ENCODE assay signal across 15 cellular contexts in genomic region chr5:74275204-74275992, GRCh38.
DNase-seq lines count a peak whose midpoint lies in the region; ATAC-seq and TF ChIP-seq lines count a peak whose summit lies in the region.
"Had no signal": no experiment of that assay in that cellular context is flagged by ENCODE, and none has a peak within 500 bp of the region (broad histone marks: within the 10 kb centered on the region; RNA-seq: fewer than 3 reads in every experiment).

No MANE protein-coding gene starts in this region.

- no peaks in the 10 kb centered on the region for H3K36me3 ChIP-seq in BJ (ENCODE audit: control insufficient read depth, insufficient read depth, low read length)
- H3K36me3 ChIP-seq in neutrophil: no peaks in the 10 kb centered on the region
- no peaks in the 10 kb centered on the region for H3K36me3 ChIP-seq in MG63
- no peaks in the 10 kb centered on the region for H3K36me3 ChIP-seq in endodermal cell (ENCODE audit: control insufficient read depth, insufficient read depth, low read length)
- H3K36me3 ChIP-seq: BLaER1, tibial artery had no signal

- 78 to 94% methylated on average over 3 to 7 of the region's 7 CpGs for WGBS in endodermal cell (ENCODE audit: insufficient coverage in 1 of 2, insufficient read length in 1 of 2), 2 experiments

- no peaks in the 10 kb centered on the region for H3K36me3 Mint-ChIP-seq in endodermal cell (ENCODE audit: low read depth)
- H3K36me3 Mint-ChIP-seq: immature natural killer cell had no signal

- H3K9me3 ChIP-seq in neutrophil: no peaks in the 10 kb centered on the region
- no peaks in the 10 kb centered on the region for H3K9me3 ChIP-seq in MG63
- no peaks in the 10 kb centered on the region for H3K9me3 ChIP-seq in endodermal cell (ENCODE audit: control insufficient read depth, low read length)
- H3K9me3 ChIP-seq: BLaER1, tibial artery had no signal

- POLR2A ChIA-PET in BJ (lab: Charles Lee): no interaction called here

- H3K9me3 Mint-ChIP-seq in endodermal cell: no peaks in the 10 kb centered on the region
- H3K9me3 Mint-ChIP-seq: GM23338, immature natural killer cell had no signal

- CTCF ChIA-PET in BJ (lab: Yijun Ruan, JAX): interaction anchor here (0.9 to 1.2 kb wide), 2 partner anchors 10 to 366 kb away, joined by 3 to 5 read pairs; no protein-coding TSS in a partner anchor

- H3K27ac ChIP-seq in neutrophil (peak overlapping the region; percentile 76), endodermal cell (ENCODE audit: low read depth, low read length) (no peak overlapping the region)
- H3K27ac ChIP-seq: BLaER1, parathyroid adenoma, tibial artery had no signal

- no peaks in the 10 kb centered on the region for H3K27me3 ChIP-seq in BJ (ENCODE audit: control insufficient read depth, insufficient read depth, low read length)
- peaks cover 4% of the 10 kb centered on the region for H3K27me3 ChIP-seq in neutrophil
- no peaks in the 10 kb centered on the region for H3K27me3 ChIP-seq in MG63
- H3K27me3 ChIP-seq in endodermal cell (ENCODE audit: control insufficient read depth, insufficient read depth, low read length, poor library complexity, severe bottlenecking): peaks cover 20% of the 10 kb centered on the region
- H3K27me3 ChIP-seq: BLaER1, tibial artery had no signal

- no peak overlapping the region for H3K4me3 Mint-ChIP-seq in endodermal cell
- H3K4me3 Mint-ChIP-seq: GM23338, immature natural killer cell had no signal

- peaks cover 36% of the 10 kb centered on the region in 2 experiments for H3K4me1 ChIP-seq in neutrophil (ENCODE audit: control insufficient read depth in 1 of 2, insufficient read depth in 1 of 2, low read depth in 1 of 2, low read length in 1 of 2)
- H3K4me1 ChIP-seq in endodermal cell (ENCODE audit: control insufficient read depth, insufficient read depth, low read length): no peaks in the 10 kb centered on the region
- H3K4me1 ChIP-seq: BLaER1, parathyroid adenoma, tibial artery had no signal

- no peak overlapping the region for H3K9ac ChIP-seq in endodermal cell (ENCODE audit: extremely low read depth, low read length, poor library complexity, severe bottlenecking)
- H3K9ac ChIP-seq: BLaER1, parathyroid adenoma had no signal

- DNase-seq in BJ (ENCODE audit: low read depth): peak; percentile 89
- peak; percentile 91 for DNase-seq in NOMO-1 treated with DMSO at 0.1 percent for 48 hours (lab: John Stamatoyannopoulos, UW; ENCODE audit: unreplicated experiment)
- DNase-seq in fibroblast of gingiva (ENCODE audit: low read depth): peak; percentile 82
- no peak for DNase-seq in MG63
- no peak for DNase-seq in endodermal cell
- DNase-seq: immature natural killer cell, NCI-H2081 treated with DMSO at 0.1 percent for 48 hours, tibial artery had no signal

- H3K27ac Mint-ChIP-seq in endodermal cell: no peak overlapping the region
- H3K27ac Mint-ChIP-seq: GM23338, immature natural killer cell had no signal

- H3K4me3 ChIP-seq in BJ (ENCODE audit: low read depth, low read length): no peak overlapping the region
- H3K4me3 ChIP-seq in neutrophil (ENCODE audit: low read depth in 1 of 2, low read length in 1 of 2): peak overlapping the region in 1 of 2 experiments; percentile 14
- H3K4me3 ChIP-seq in MG63: no peak overlapping the region
- no peak overlapping the region for H3K4me3 ChIP-seq in endodermal cell (ENCODE audit: low read length)
- H3K4me3 ChIP-seq: BLaER1, GM23338, tibial artery had no signal

- no peak for ATAC-seq in GM21619 (IDR thresholded peaks at IDR 0.05; ENCODE audit: unreplicated experiment)
- ATAC-seq in HG03432 (IDR thresholded peaks at IDR 0.05; ENCODE audit: unreplicated experiment): no peak
- ATAC-seq: esophagus mucosa, GM23338 had no signal

- TF ChIP-seq CTCF in BJ (IDR thresholded peaks at IDR 0.05; ENCODE audit: insufficient read depth, low read depth, low read length): no peak
- no peak for TF ChIP-seq CTCF in neutrophil (IDR thresholded peaks at IDR 0.05)
- no peak for TF ChIP-seq CTCF in endodermal cell (conservative IDR thresholded peaks at IDR 0.05)

- H3K27me3 Mint-ChIP-seq in endodermal cell (ENCODE audit: insufficient read depth): peaks cover 25% of the 10 kb centered on the region

- H3K4me1 Mint-ChIP-seq in endodermal cell: peaks cover 7% of the 10 kb centered on the region
- H3K4me1 Mint-ChIP-seq: immature natural killer cell had no signal

Comparison
In these comparisons a context has a peak if more than half of its experiments do, and no peak if none do; other contexts are left out.
1. DNase-seq: peak in BJ (single experiment), NOMO-1 treated with DMSO at 0.1 percent for 48 hours (single experiment) and fibroblast of gingiva (single experiment); none in MG63 (single experiment) and endodermal cell (single experiment).